In the genomic region with DNA sequence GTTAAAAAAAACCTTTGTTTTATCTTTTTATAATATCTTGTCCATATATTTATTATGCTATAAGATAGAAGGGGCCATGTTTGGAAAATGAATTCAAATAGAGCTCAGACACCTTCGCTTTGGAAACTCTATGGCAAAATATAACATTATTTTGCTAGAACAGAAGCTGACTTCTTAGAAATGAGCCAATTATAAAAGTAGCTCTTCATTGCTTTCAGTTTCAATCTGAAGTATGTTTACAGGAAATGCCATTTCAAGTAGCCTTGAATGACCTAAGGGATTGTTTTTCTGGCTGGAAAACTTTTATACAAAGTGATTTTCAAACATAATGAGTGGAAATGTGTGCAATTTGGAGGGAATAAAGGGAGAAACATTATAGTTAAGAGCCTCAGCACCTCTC, we compare ENCODE assay signal across 8 cellular contexts.
DNase-seq lines count a peak whose midpoint lies in the region; ATAC-seq and TF ChIP-seq lines count a peak whose summit lies in the region.

No MANE protein-coding gene starts in this region.

- no peaks in the 10 kb centered on the region for H3K36me3 ChIP-seq in brain microvascular endothelial cell (replicated peaks)

- CTCF ChIA-PET in activated naive CD4-positive, alpha-beta T cell treated with anti-CD3 and anti-CD28 coated beads, Interleukin-2, amount 10 ng/mL, durations not matched to agents 7 days and 5 days (lab: Charles Lee), result interaction anchor here (0.6 to 2.9 kb wide), 8 partner anchors 9 to 326 kb away, joined by 3 to 9 read pairs (median 4); a partner anchor contains a TSS

- peaks cover 47% of the 10 kb centered on the region for H3K9me3 Mint-ChIP-seq in activated naive CD4-positive, alpha-beta T cell treated with anti-CD3 and anti-CD28 coated beads, Interleukin-2, amount 10 ng/mL, durations not matched to agents 7 days and 5 days
- H3K9me3 Mint-ChIP-seq in activated naive CD8-positive, alpha-beta T cell (ENCODE audit: low read depth), result peaks cover 9% of the 10 kb centered on the region
- peaks cover 5% of the 10 kb centered on the region for H3K9me3 Mint-ChIP-seq in memory B cell

- H3K27ac ChIP-seq in brain microvascular endothelial cell, result no peak overlapping the region

- peak overlapping the region; percentile 35 for H3K4me3 Mint-ChIP-seq in activated naive CD4-positive, alpha-beta T cell treated with anti-CD3 and anti-CD28 coated beads, Interleukin-2, amount 10 ng/mL, durations not matched to agents 7 days and 5 days
- H3K4me3 Mint-ChIP-seq in activated naive CD8-positive, alpha-beta T cell, result peak overlapping the region; percentile 55
- peak overlapping the region; percentile 12 for H3K4me3 Mint-ChIP-seq in memory B cell

- H3K4me1 Mint-ChIP-seq in activated naive CD4-positive, alpha-beta T cell treated with anti-CD3 and anti-CD28 coated beads, Interleukin-2, amount 10 ng/mL, durations not matched to agents 7 days and 5 days, result peaks cover 67% of the 10 kb centered on the region
- peaks cover 55% of the 10 kb centered on the region for H3K4me1 Mint-ChIP-seq in activated naive CD8-positive, alpha-beta T cell (ENCODE audit: low read depth)
- peaks cover 23% of the 10 kb centered on the region for H3K4me1 Mint-ChIP-seq in memory B cell

- no peak overlapping the region for H3K4me3 ChIP-seq in brain microvascular endothelial cell (ENCODE audit: low read depth, low read length)

- in situ Hi-C loops in brain microvascular endothelial cell (cut with HindIII; ENCODE audit: low pct_ligation_motif_present, low sequenced_read_pairs), result no loop called here

- no peak for DNase-seq in activated naive CD4-positive, alpha-beta T cell treated with anti-CD3 and anti-CD28 coated beads, Interleukin-2, amount 10 ng/mL, durations not matched to agents 7 days and 5 days
- DNase-seq in activated naive CD4-positive, alpha-beta T cell treated with Interleukin-2 at 50 U/mL for 16 hours, result no peak
- DNase-seq in memory B cell (ENCODE audit: low spot score in 2 of 2) (no peak), brain microvascular endothelial cell (no peak), germinal center (ENCODE audit: low spot score) (no peak)
- no peak for DNase-seq in stimulated activated CD4-positive, alpha-beta T cell treated with anti-CD3 and anti-CD28 coated beads, Interleukin-1b, Interleukin-23, amount 100 ng/mL, for 48 hours

- H3K36me3 Mint-ChIP-seq in activated naive CD4-positive, alpha-beta T cell treated with anti-CD3 and anti-CD28 coated beads, Interleukin-2, amount 10 ng/mL, durations not matched to agents 7 days and 5 days, result peaks cover 61% of the 10 kb centered on the region
- H3K36me3 Mint-ChIP-seq in activated naive CD8-positive, alpha-beta T cell, result peaks cover 7% of the 10 kb centered on the region
- peaks cover 8% of the 10 kb centered on the region for H3K36me3 Mint-ChIP-seq in memory B cell

- peak; percentile 83 for ATAC-seq in HG03095 (IDR thresholded peaks at IDR 0.05; ENCODE audit: unreplicated experiment)
- peak; percentile 56 for ATAC-seq in memory B cell (ENCODE audit: low read depth)

- no peak for TF ChIP-seq CTCF in brain microvascular endothelial cell (IDR thresholded peaks at IDR 0.05; ENCODE audit: low read depth, low read length, missing control alignments)

- H3K27ac Mint-ChIP-seq in activated naive CD4-positive, alpha-beta T cell treated with anti-CD3 and anti-CD28 coated beads, Interleukin-2, amount 10 ng/mL, durations not matched to agents 7 days and 5 days, result peak overlapping the region; percentile 99
- H3K27ac Mint-ChIP-seq in activated naive CD8-positive, alpha-beta T cell, result peak overlapping the region; percentile 94
- H3K27ac Mint-ChIP-seq in memory B cell, result peak overlapping the region; percentile 17

- H3K27me3 Mint-ChIP-seq in activated naive CD4-positive, alpha-beta T cell treated with anti-CD3 and anti-CD28 coated beads, Interleukin-2, amount 10 ng/mL, durations not matched to agents 7 days and 5 days, result no peaks in the 10 kb centered on the region
- H3K27me3 Mint-ChIP-seq in activated naive CD8-positive, alpha-beta T cell, result no peaks in the 10 kb centered on the region
- H3K27me3 Mint-ChIP-seq in memory B cell, result no peaks in the 10 kb centered on the region

- no peaks in the 10 kb centered on the region for H3K27me3 ChIP-seq in brain microvascular endothelial cell (replicated peaks)

Comparison
In these comparisons a context has a peak if more than half of its experiments do, and no peak if none do; other contexts are left out.
1. H3K27ac Mint-ChIP-seq: peak in every context shown above with its lines; median percentile 99 in activated naive CD4-positive, alpha-beta T cell treated with anti-CD3 and anti-CD28 coated beads, Interleukin-2, amount 10 ng/mL, durations not matched to agents 7 days and 5 days; 94 in activated naive CD8-positive, alpha-beta T cell; 17 in memory B cell.